In genomic region chr9:116700279-116700678, GRCh38 we compare ENCODE assay signal across 28 cellular contexts.
"Had no signal": no experiment of that assay in that cellular context is flagged by ENCODE, and none has a peak within 500 bp of the region (broad histone marks: within the 10 kb centered on the region; RNA-seq: fewer than 3 reads in every experiment).

No MANE protein-coding gene starts in this region.

- H3K27me3 Mint-ChIP-seq: activated CD4-positive, alpha-beta T cell treated with anti-CD3 and anti-CD28 coated beads, Interleukin-2, amount 10 ng/mL, durations not matched to agents 24 days and 14 days; activated CD8-positive, alpha-beta T cell treated with anti-CD3 and anti-CD28 coated beads for 36 hours; activated naive CD8-positive, alpha-beta T cell treated with anti-CD3 and anti-CD28 coated beads for 36 hours; activated T-helper 17 cell treated with anti-CD3 and anti-CD28 coated beads, Interleukin-2, amount 50 U/mL, for 72 hours; brain had no signal

- DNase-seq: activated CD4-positive, alpha-beta T cell treated with anti-CD3 and anti-CD28 coated beads, Interleukin-2, amount 10 ng/mL, durations not matched to agents 24 days and 14 days; activated CD4-positive, alpha-beta T cell treated with anti-CD3 and anti-CD28 coated beads, Interleukin-2, amount 50 U/mL, for 4 hours; activated CD8-positive, alpha-beta T cell treated with anti-CD3 and anti-CD28 coated beads for 36 hours; activated effector memory CD4-positive, alpha-beta T cell treated with anti-CD3 and anti-CD28 coated beads, Interleukin-2, amount 50 U/mL, for 16 hours; activated naive CD4-positive, alpha-beta T cell; activated naive CD4-positive, alpha-beta T cell treated with anti-CD3 and anti-CD28 coated beads, Interleukin-2, amount 50 U/mL, for 16 hours; activated naive CD8-positive, alpha-beta T cell treated with anti-CD3 and anti-CD28 coated beads for 36 hours; activated T-cell treated with anti-CD3 and anti-CD28 coated beads, Interleukin-2, amount 50 U/mL, for 1 hour; activated T-cell treated with anti-CD3 and anti-CD28 coated beads, Interleukin-2, amount 50 U/mL, for 72 hours; amygdala; caudate nucleus; cerebellar nuclear complex; Karpas-422; NCI-H1105; NCI-H1417 treated with DMSO at 0.1 percent for 48 hours; NCI-H187 treated with DMSO at 0.1 percent for 48 hours; NCI-H2081; NCI-H226; NCI-H446 treated with DMSO at 0.1 percent for 48 hours; NCI-H524; SHP77; SJCRH30; T1000 had no signal

- H3K9me3 ChIP-seq: SJCRH30 had no signal

- H3K27ac ChIP-seq: SJCRH30, SK-N-MC had no signal

- H3K27ac Mint-ChIP-seq: activated CD4-positive, alpha-beta T cell treated with anti-CD3 and anti-CD28 coated beads, Interleukin-2, amount 10 ng/mL, durations not matched to agents 24 days and 14 days; activated naive CD8-positive, alpha-beta T cell treated with anti-CD3 and anti-CD28 coated beads for 36 hours; activated T-cell treated with anti-CD3 and anti-CD28 coated beads, Interleukin-2, amount 50 U/mL, for 72 hours; brain had no signal

- H3K4me1 ChIP-seq: SJCRH30 had no signal

- H3K4me3 ChIP-seq: SJCRH30, SK-N-MC had no signal

- H3K27me3 ChIP-seq: SJCRH30 had no signal

- H3K4me3 Mint-ChIP-seq: activated CD4-positive, alpha-beta T cell treated with anti-CD3 and anti-CD28 coated beads, Interleukin-2, amount 10 ng/mL, durations not matched to agents 24 days and 14 days; activated CD8-positive, alpha-beta T cell treated with anti-CD3 and anti-CD28 coated beads for 36 hours; activated naive CD8-positive, alpha-beta T cell treated with anti-CD3 and anti-CD28 coated beads for 36 hours; brain had no signal

- FAIRE-seq: bronchial epithelial cell had no signal

- ATAC-seq: activated CD8-positive, alpha-beta T cell treated with anti-CD3 and anti-CD28 coated beads for 36 hours; activated T-cell treated with anti-CD3 and anti-CD28 coated beads, Interleukin-2, amount 50 U/mL, for 72 hours; activated T-helper 17 cell treated with anti-CD3 and anti-CD28 coated beads, Interleukin-2, amount 50 U/mL, for 72 hours; Panc1 had no signal
